21 cellular contexts compared by ENCODE assay signal in genomic region chr20:51206032-51206662, GRCh38.
DNase-seq lines count a peak whose midpoint lies in the region; ATAC-seq and TF ChIP-seq lines count a peak whose summit lies in the region.
"Had no signal": no experiment of that assay in that cellular context is flagged by ENCODE, and none has a peak within 500 bp of the region (broad histone marks: within the 10 kb centered on the region; RNA-seq: fewer than 3 reads in every experiment).

No MANE protein-coding gene starts in this region.

- no peak for TF ChIP-seq EP300 in upper lobe of left lung (IDR thresholded peaks at IDR 0.05)

- CTCF ChIA-PET in OCI-LY7 (lab: Charles Lee; ENCODE audit: unreplicated experiment), result no interaction called here

- no peaks in the 10 kb centered on the region for H3K9me3 ChIP-seq in OCI-LY7 (ENCODE audit: low read length)
- no peaks in the 10 kb centered on the region for H3K9me3 ChIP-seq in endodermal cell (ENCODE audit: control insufficient read depth, low read length)
- H3K9me3 ChIP-seq in upper lobe of right lung, result no peaks in the 10 kb centered on the region
- H3K9me3 ChIP-seq in upper lobe of left lung, result no peaks in the 10 kb centered on the region
- H3K9me3 ChIP-seq: Peyer's patch, SJCRH30 had no signal

- H3K4me3 ChIP-seq in OCI-LY7 (ENCODE audit: low read depth, low read length, poor library complexity, severe bottlenecking) (no peak overlapping the region), endodermal cell (ENCODE audit: low read length) (no peak overlapping the region), upper lobe of right lung (no peak overlapping the region), upper lobe of left lung (no peak overlapping the region)
- H3K4me3 ChIP-seq: Peyer's patch, SJCRH30 had no signal

- no peaks in the 10 kb centered on the region for H3K79me2 ChIP-seq in OCI-LY7 (ENCODE audit: insufficient read depth, low read depth, low read length)

- no peak overlapping the region for H3K27ac Mint-ChIP-seq in endodermal cell
- H3K27ac Mint-ChIP-seq: B cell had no signal

- H3K27me3 Mint-ChIP-seq in endodermal cell (ENCODE audit: insufficient read depth), result peaks cover 33% of the 10 kb centered on the region

- TF ChIP-seq POLR2A in upper lobe of left lung (IDR thresholded peaks at IDR 0.05), result no peak

- no peaks in the 10 kb centered on the region for H4K20me1 ChIP-seq in OCI-LY7 (ENCODE audit: insufficient read depth, low read length)

- H3K4me1 ChIP-seq in OCI-LY7 (ENCODE audit: insufficient read depth, low read length, poor library complexity, severe bottlenecking), result no peaks in the 10 kb centered on the region
- peaks cover 2% of the 10 kb centered on the region for H3K4me1 ChIP-seq in endodermal cell (ENCODE audit: control insufficient read depth, insufficient read depth, low read length)
- H3K4me1 ChIP-seq in upper lobe of right lung, result no peaks in the 10 kb centered on the region
- H3K4me1 ChIP-seq in upper lobe of left lung, result no peaks in the 10 kb centered on the region
- H3K4me1 ChIP-seq: Peyer's patch had no signal

- WGBS in endodermal cell (ENCODE audit: insufficient coverage in 1 of 2, insufficient read length in 1 of 2), 2 experiments, result 95 to 100% methylated on average over 3 to 5 of the region's 5 CpGs
- whole genome bisulfite sequencing in upper lobe of left lung, 2 donors, result 83 to 85% methylated on average over 5 of the region's 5 CpGs

- no peaks in the 10 kb centered on the region for H3K9me2 ChIP-seq in OCI-LY7 (ENCODE audit: insufficient read depth, low read length)

- H3K36me3 ChIP-seq in OCI-LY7 (ENCODE audit: insufficient read depth, low read length) (no peaks in the 10 kb centered on the region), endodermal cell (ENCODE audit: control insufficient read depth, insufficient read depth, low read length) (no peaks in the 10 kb centered on the region), upper lobe of right lung (no peaks in the 10 kb centered on the region), upper lobe of left lung (no peaks in the 10 kb centered on the region)
- H3K36me3 ChIP-seq: Peyer's patch, SJCRH30 had no signal

- no peak for ATAC-seq in GM21526 (IDR thresholded peaks at IDR 0.05; ENCODE audit: low FRiP score, unreplicated experiment)
- no peak for ATAC-seq in upper lobe of right lung
- no peak for ATAC-seq in upper lobe of left lung (ENCODE audit: low FRiP score in 2 of 2)
- ATAC-seq in GM18502 (IDR thresholded peaks at IDR 0.05; ENCODE audit: poor library complexity, unreplicated experiment), result no peak

- intact Hi-C loops in OCI-LY7 (cut with micrococcal nuclease; ENCODE audit: unreplicated experiment) (no loop called here), upper lobe of right lung (cut with DNase I) (no loop called here)

- H3K27ac ChIP-seq in OCI-LY7 (ENCODE audit: low read depth, low read length, poor library complexity, severe bottlenecking), result no peak overlapping the region
- no peak overlapping the region for H3K27ac ChIP-seq in endodermal cell (ENCODE audit: low read depth, low read length)
- H3K27ac ChIP-seq in upper lobe of right lung, result no peak overlapping the region
- no peak overlapping the region for H3K27ac ChIP-seq in upper lobe of left lung
- H3K27ac ChIP-seq: HL-60, Peyer's patch, SJCRH30 had no signal

- H3K9me3 Mint-ChIP-seq in endodermal cell, result no peaks in the 10 kb centered on the region
- H3K9me3 Mint-ChIP-seq: CD4-positive, alpha-beta memory T cell had no signal

- no peak overlapping the region for H3K9ac ChIP-seq in endodermal cell (ENCODE audit: extremely low read depth, low read length, poor library complexity, severe bottlenecking)

- H2AFZ ChIP-seq in OCI-LY7 (ENCODE audit: low read length), result no peak overlapping the region

- no peaks in the 10 kb centered on the region for H3K27me3 ChIP-seq in endodermal cell (ENCODE audit: control insufficient read depth, insufficient read depth, low read length, poor library complexity, severe bottlenecking)
- H3K27me3 ChIP-seq in upper lobe of right lung, result no peaks in the 10 kb centered on the region
- H3K27me3 ChIP-seq in upper lobe of left lung, result no peaks in the 10 kb centered on the region
- H3K27me3 ChIP-seq: Peyer's patch had no signal

- no peak overlapping the region for H3K4me2 ChIP-seq in OCI-LY7 (ENCODE audit: low read length)

- peak; percentile 18 for DNase-seq in EH (ENCODE audit: low read depth)
- peak; percentile 29 for DNase-seq in HT-29 (ENCODE audit: low spot score)
- DNase-seq in OCI-LY7 (ENCODE audit: low spot score), result peak; percentile 12
- DNase-seq in endodermal cell, result peak; percentile 45
- DNase-seq in upper lobe of right lung, result no peak
- DNase-seq in upper lobe of left lung, result no peak
- DNase-seq: ACHN; CD4-positive, alpha-beta memory T cell; DND-41; H7; NCI-H1048; NCI-H2107; NCI-H226; NCI-H526 treated with DMSO at 0.1 percent for 48 hours; Peyer's patch; T1000 had no signal

- BruUV-seq in OCI-LY7 (replicated peaks; lab: Mats Ljungman, UMichigan), result no TSS peak

- H3K4me1 Mint-ChIP-seq in endodermal cell, result peaks cover 8% of the 10 kb centered on the region
- H3K4me1 Mint-ChIP-seq: B cell; CD4-positive, alpha-beta memory T cell had no signal

- POLR2A ChIA-PET in OCI-LY7 (lab: Charles Lee), result interaction anchor here (1.2 kb wide), 1 partner anchor 20 kb away, joined by 3 read pairs; no protein-coding TSS in a partner anchor

- H3K36me3 Mint-ChIP-seq in endodermal cell (ENCODE audit: low read depth), result no peaks in the 10 kb centered on the region
- H3K36me3 Mint-ChIP-seq: CD4-positive, alpha-beta memory T cell had no signal

- no peak for TF ChIP-seq CTCF in OCI-LY7 (conservative IDR thresholded peaks at IDR 0.05; ENCODE audit: low read length)
- TF ChIP-seq CTCF in endodermal cell (conservative IDR thresholded peaks at IDR 0.05), result no peak
- no peak for TF ChIP-seq CTCF in upper lobe of right lung (IDR thresholded peaks at IDR 0.05)
- no peak for TF ChIP-seq CTCF in upper lobe of left lung (IDR thresholded peaks at IDR 0.05)

- no peak overlapping the region for H3K4me3 Mint-ChIP-seq in endodermal cell
- H3K4me3 Mint-ChIP-seq: B cell; CD4-positive, alpha-beta memory T cell had no signal

Comparison
In these comparisons a context has a peak if more than half of its experiments do, and no peak if none do; other contexts are left out.
1. DNase-seq: peak in EH (single experiment), HT-29 (single experiment), OCI-LY7 (single experiment) and endodermal cell (single experiment); none in upper lobe of right lung (single experiment) and upper lobe of left lung (0 of 2).